16 cellular contexts compared by ENCODE assay signal in the genomic region with DNA sequence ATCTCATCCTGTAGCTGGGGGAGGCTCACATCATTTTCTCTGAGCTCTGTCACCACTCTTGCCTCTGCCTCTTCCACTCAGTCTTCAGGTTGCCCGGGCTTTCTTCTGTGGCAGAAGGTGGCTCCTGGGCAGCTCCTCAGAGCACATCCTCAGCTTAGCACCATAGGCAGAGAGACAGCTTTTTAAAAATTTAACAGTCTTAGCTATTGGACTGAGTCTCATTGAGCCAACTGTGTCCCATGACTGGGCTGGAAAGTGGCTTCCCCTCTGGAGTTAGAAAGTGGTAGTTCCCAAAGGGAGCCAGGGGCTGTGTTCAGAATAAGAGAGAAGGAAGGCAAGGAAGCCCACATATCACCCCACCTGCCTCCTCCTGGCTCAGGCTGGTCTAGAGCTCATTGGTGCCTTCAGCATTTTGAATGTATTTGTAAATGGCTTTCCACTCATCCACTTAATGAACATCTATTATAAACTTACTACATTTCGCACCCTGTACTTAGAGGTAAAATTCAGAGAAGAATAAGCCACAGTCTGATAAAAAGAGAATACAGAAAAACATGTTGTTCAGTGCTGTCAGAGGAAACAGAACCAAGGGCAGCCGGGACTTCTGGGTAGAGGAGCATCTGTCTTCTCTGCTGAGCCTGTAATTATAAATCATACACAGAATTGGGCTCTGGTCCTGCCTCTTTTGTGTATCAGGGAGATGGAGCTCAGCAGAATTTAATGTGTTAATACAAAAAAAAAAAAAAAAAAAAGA.
DNase-seq lines count a peak whose midpoint lies in the region; FAIRE-seq and TF ChIP-seq lines count a peak whose summit lies in the region.
"Had no signal": no experiment of that assay in that cellular context is flagged by ENCODE, and none has a peak within 500 bp of the region (broad histone marks: within the 10 kb centered on the region; RNA-seq: fewer than 3 reads in every experiment).

No MANE protein-coding gene starts in this region.

- H2BK20ac ChIP-seq in H1 (ENCODE audit: low read length) = no peak overlapping the region

- H3K23ac ChIP-seq in H1 (ENCODE audit: insufficient read length) = no peak overlapping the region

- no peak overlapping the region for H3K4me3 ChIP-seq in H1 (ENCODE audit: extremely low read depth in 1 of 4, insufficient read depth in 2 of 4, low read depth in 3 of 4, low read length in 4 of 4)
- H3K4me3 ChIP-seq: esophagus squamous epithelium, testis had no signal

- no peak overlapping the region for H4K91ac ChIP-seq in H1 (replicated peaks; ENCODE audit: insufficient read length, low read length)

- H3K4me1 Mint-ChIP-seq in activated CD4-positive, alpha-beta T cell treated with anti-CD3 and anti-CD28 coated beads, Interleukin-2, amount 10 ng/mL, durations not matched to agents 7 days and 5 days = peaks cover 88% of the 10 kb centered on the region
- H3K4me1 Mint-ChIP-seq in progenitor cell of endocrine pancreas (ENCODE audit: low read depth) = peaks cover 25% of the 10 kb centered on the region

- in situ Hi-C loops in KBM-7 (cut with MboI; ENCODE audit: low pct_unique_long_range_greater_than_20kb, low sequenced_read_pairs) = no loop called here

- no peaks in the 10 kb centered on the region for H3K36me3 ChIP-seq in H1 (ENCODE audit: control insufficient read depth in 2 of 4, insufficient read depth in 4 of 4, low read length in 3 of 4)
- H3K36me3 ChIP-seq: esophagus squamous epithelium had no signal

- H3K9me3 ChIP-seq in H1 (ENCODE audit: insufficient read depth in 2 of 2, low read depth in 1 of 2, low read length in 1 of 2) = no peaks in the 10 kb centered on the region
- H3K9me3 ChIP-seq: esophagus squamous epithelium, testis had no signal

- H3K27me3 Mint-ChIP-seq in activated CD4-positive, alpha-beta T cell treated with anti-CD3 and anti-CD28 coated beads, Interleukin-2, amount 10 ng/mL, durations not matched to agents 7 days and 5 days = no peaks in the 10 kb centered on the region
- H3K27me3 Mint-ChIP-seq in progenitor cell of endocrine pancreas = no peaks in the 10 kb centered on the region

- H4K8ac ChIP-seq in H1 (ENCODE audit: extremely low read depth, insufficient read depth, low read length) = no peak overlapping the region

- TF ChIP-seq EP300 in H1 (IDR thresholded peaks at IDR 0.05; ENCODE audit: borderline replicate concordance in 1 of 2, low read depth in 2 of 2, low read length in 2 of 2) = no peak

- peaks cover 8% of the 10 kb centered on the region for H3K9me3 Mint-ChIP-seq in activated CD4-positive, alpha-beta T cell treated with anti-CD3 and anti-CD28 coated beads, Interleukin-2, amount 10 ng/mL, durations not matched to agents 7 days and 5 days
- no peaks in the 10 kb centered on the region for H3K9me3 Mint-ChIP-seq in progenitor cell of endocrine pancreas (ENCODE audit: low read depth)

- H2BK15ac ChIP-seq in H1 (ENCODE audit: low read length) = no peak overlapping the region

- no peak overlapping the region for H2AK5ac ChIP-seq in H1 (ENCODE audit: low read depth, low read length)

- peak overlapping the region; percentile 77; the same call in 1 of the 2 replicates for H2AFZ ChIP-seq in H1 (ENCODE audit: low read length)

- H4K5ac ChIP-seq in H1 (ENCODE audit: insufficient read length, low read depth, low read length) = no peak overlapping the region

- peaks cover 11% of the 10 kb centered on the region for H3K36me3 Mint-ChIP-seq in activated CD4-positive, alpha-beta T cell treated with anti-CD3 and anti-CD28 coated beads, Interleukin-2, amount 10 ng/mL, durations not matched to agents 7 days and 5 days (ENCODE audit: low read depth)
- H3K36me3 Mint-ChIP-seq in progenitor cell of endocrine pancreas (ENCODE audit: insufficient read depth) = no peaks in the 10 kb centered on the region

- H3K4me3 Mint-ChIP-seq in activated CD4-positive, alpha-beta T cell treated with anti-CD3 and anti-CD28 coated beads, Interleukin-2, amount 10 ng/mL, durations not matched to agents 7 days and 5 days = peak overlapping the region; percentile 27
- H3K4me3 Mint-ChIP-seq in progenitor cell of endocrine pancreas (ENCODE audit: low read depth) = no peak overlapping the region

- no peak overlapping the region; the same call in 1 of the 2 replicates for H3K18ac ChIP-seq in H1 (ENCODE audit: extremely low read depth, low read length)

- no peaks in the 10 kb centered on the region for H3K79me2 ChIP-seq in H1 (ENCODE audit: control insufficient read depth in 1 of 2, insufficient read depth in 2 of 2, low read length in 2 of 2)

- CTCF ChIA-PET in activated CD4-positive, alpha-beta T cell treated with anti-CD3 and anti-CD28 coated beads, Interleukin-2, amount 10 ng/mL, durations not matched to agents 7 days and 5 days (lab: Charles Lee) = interaction anchor here (0.6 to 1.2 kb wide), 2 partner anchors 10 to 37 kb away, joined by 3 read pairs; no protein-coding TSS in a partner anchor
- CTCF ChIA-PET in H1 (lab: Charles Lee; ENCODE audit: partially characterized antibody) = interaction anchor here (0.7 to 1.6 kb wide), 6 partner anchors 11 to 328 kb away, joined by 3 to 4 read pairs (median 3); no protein-coding TSS in a partner anchor

- H3K4me1 ChIP-seq in H1 (replicated peaks in 1 of 4; ENCODE audit: control insufficient read depth in 3 of 4, insufficient read depth in 4 of 4, low read length in 3 of 4) = peaks cover 0 to 9% (median 3%) of the 10 kb centered on the region in 4 experiments; a peak in 3 of 7 replicates
- H3K4me1 ChIP-seq: testis had no signal

- no peaks in the 10 kb centered on the region for H3K79me1 ChIP-seq in H1 (ENCODE audit: low read depth, low read length)

- H4K20me1 ChIP-seq in H1 (replicated peaks in 1 of 2; ENCODE audit: control insufficient read depth in 1 of 2, insufficient read depth in 2 of 2, low read length in 2 of 2) = peaks cover 0 to 1% of the 10 kb centered on the region in 2 experiments

- no peak overlapping the region for H3K4me2 ChIP-seq in H1 (ENCODE audit: insufficient read depth in 1 of 2, low read depth in 2 of 2, low read length in 2 of 2)

- 85% methylated on average over 3 of the region's 3 CpGs; no CpG with 5 or more reads in 1 of the 2 experiments for WGBS in H1 (ENCODE audit: extremely low coverage in 1 of 2, insufficient coverage in 1 of 2, insufficient read length in 1 of 2, insufficient replicate concordance in 2 of 2, low coverage in 1 of 2, low lambda C conversion rate in 2 of 2, missing lambda C conversion rate in 1 of 2), 2 experiments

- no peak overlapping the region for H3K9ac ChIP-seq in H1 (replicated peaks in 1 of 4; ENCODE audit: extremely low read depth in 1 of 4, low read depth in 3 of 4, low read length in 3 of 4)

- H2BK120ac ChIP-seq in H1 (replicated peaks; ENCODE audit: low read depth, low read length) = no peak overlapping the region

- peaks cover 4% of the 10 kb centered on the region; the same call in 1 of the 2 replicates for H3K23me2 ChIP-seq in H1 (ENCODE audit: low read depth, low read length)

- peak overlapping the region; percentile 90 for H3K27ac Mint-ChIP-seq in activated CD4-positive, alpha-beta T cell treated with anti-CD3 and anti-CD28 coated beads, Interleukin-2, amount 10 ng/mL, durations not matched to agents 7 days and 5 days
- peak overlapping the region; percentile 56 for H3K27ac Mint-ChIP-seq in progenitor cell of endocrine pancreas

- no peak for FAIRE-seq in H1 (lab: Jason Lieb, UNC)

- POLR2A ChIA-PET in activated CD4-positive, alpha-beta T cell treated with anti-CD3 and anti-CD28 coated beads, Interleukin-2, amount 10 ng/mL, durations not matched to agents 7 days and 5 days (lab: Charles Lee) = no interaction called here
- POLR2A ChIA-PET in H1 (lab: Charles Lee; ENCODE audit: partially characterized antibody) = no interaction called here

- H3K27me3 ChIP-seq in H1 (replicated peaks in 1 of 4; ENCODE audit: control insufficient read depth in 3 of 4, extremely low read depth in 1 of 4, insufficient read depth in 3 of 4, low read length in 3 of 4) = peaks cover 0 to 4% (median 2%) of the 10 kb centered on the region in 4 experiments; a peak in 2 of 7 replicates
- H3K27me3 ChIP-seq: testis had no signal

- H2BK5ac ChIP-seq in H1 (ENCODE audit: low read depth, low read length) = no peak overlapping the region

- no peak overlapping the region for H3K4ac ChIP-seq in H1 (replicated peaks; ENCODE audit: insufficient read length, low read depth, low read length)

- H3K14ac ChIP-seq in H1 (ENCODE audit: insufficient read length) = no peak overlapping the region

- no peak for TF ChIP-seq RAD21 in H1 (IDR thresholded peaks at IDR 0.05 in 1 of 2, conservative IDR thresholded peaks at IDR 0.05 in 1 of 2; ENCODE audit: low read depth in 2 of 2, low read length in 2 of 2)

- TF ChIP-seq CTCF in H1 (IDR thresholded peaks at IDR 0.05; ENCODE audit: control extremely low read depth in 1 of 3, insufficient read depth in 1 of 3, low read depth in 1 of 3, low read length in 3 of 3) (no peak), progenitor cell of endocrine pancreas (IDR thresholded peaks at IDR 0.05; ENCODE audit: unreplicated experiment) (no peak)

- H3K56ac ChIP-seq in H1 (replicated peaks; ENCODE audit: insufficient read length, low read depth, low read length) = no peak overlapping the region

- no peak overlapping the region for H2BK12ac ChIP-seq in H1 (ENCODE audit: low read depth, low read length)

- no peak for TF ChIP-seq POLR2A in H1 (IDR thresholded peaks at IDR 0.05; ENCODE audit: control extremely low read depth in 1 of 2, low read depth in 2 of 2, low read length in 2 of 2)

- H3K27ac ChIP-seq in H1 (ENCODE audit: low read depth, low read length) = no peak overlapping the region
- H3K27ac ChIP-seq: testis had no signal

- DNase-seq in activated CD4-positive, alpha-beta T cell treated with anti-CD3 and anti-CD28 coated beads, Interleukin-2, amount 10 ng/mL, durations not matched to agents 7 days and 5 days = no peak
- no peak for DNase-seq in activated CD4-positive, alpha-beta T cell treated with anti-CD3 and anti-CD28 coated beads, Interleukin-2, amount 50 U/mL, for 48 hours
- DNase-seq in KBM-7 (peak; percentile 37), H1 (ENCODE audit: low read depth in 1 of 2, low spot score in 2 of 2) (no peak), progenitor cell of endocrine pancreas (ENCODE audit: low spot score, unreplicated experiment) (no peak), NCI-H2081 (lab: John Stamatoyannopoulos, UW) (no peak), HT-29 (ENCODE audit: low spot score) (no peak), NCI-H146 (lab: John Stamatoyannopoulos, UW) (no peak)
- DNase-seq: activated CD4-positive, CD25-positive, alpha-beta regulatory T cell; activated gamma-delta T cell treated with Interleukin-2 at 50 U/mL for 16 hours; effector memory CD4-positive, alpha-beta T cell; esophagus squamous epithelium; left colon; NCI-H1436; SHP77 treated with DMSO at 0.1 percent for 48 hours had no signal

TF ChIP-seq in H1, 55 proteins besides CTCF, POLR2A, EP300 and RAD21 (continues in another document):
- TF ChIP-seq NANOG (IDR thresholded peaks at IDR 0.05; ENCODE audit: insufficient read depth, low read depth, low read length, poor library complexity, severe bottlenecking) = no peak
- TF ChIP-seq CTBP2 (IDR thresholded peaks at IDR 0.05; ENCODE audit: borderline replicate concordance, insufficient read depth, insufficient read length, low read length) = no peak
- TF ChIP-seq TBP (IDR thresholded peaks at IDR 0.05; ENCODE audit: low read depth, low read length) = no peak
- TF ChIP-seq SAP30 (IDR thresholded peaks at IDR 0.05; ENCODE audit: insufficient read depth, insufficient replicate concordance, low read length) = no peak
- TF ChIP-seq SIX5 (IDR thresholded peaks at IDR 0.05; ENCODE audit: low read depth, low read length) = no peak
